In genomic region chr3:107240183-107241091, GRCh38 we compare ENCODE assay signal across 8 cellular contexts.
DNase-seq lines count a peak whose midpoint lies in the region; ATAC-seq and TF ChIP-seq lines count a peak whose summit lies in the region.

No MANE protein-coding gene starts in this region.

- no peak overlapping the region for H3K27ac ChIP-seq in HUES6 (ENCODE audit: low read depth, low read length)
- peak overlapping the region; percentile 36 to 85 (median 79) for H3K27ac ChIP-seq in gastroesophageal sphincter
- no peak overlapping the region for H3K27ac ChIP-seq in neutrophil
- peak overlapping the region; percentile 94 for H3K27ac ChIP-seq in substantia nigra (ENCODE audit: low read depth, low read length, poor library complexity, severe bottlenecking)

- H3K4me1 ChIP-seq in HUES6 (ENCODE audit: control insufficient read depth, insufficient read depth, low read length) (no peaks in the 10 kb centered on the region), gastroesophageal sphincter (peaks cover 0 to 55% (median 6%) of the 10 kb centered on the region in 3 donors), neutrophil (ENCODE audit: control insufficient read depth in 1 of 2, insufficient read depth in 1 of 2, low read depth in 1 of 2, low read length in 1 of 2) (peaks cover 9 to 21% of the 10 kb centered on the region in 2 experiments)

- H3K9ac ChIP-seq in HUES6 (ENCODE audit: low read length): peak overlapping the region; percentile 54

- H3K4me3 ChIP-seq in HUES6 (ENCODE audit: low read depth, low read length) (peak overlapping the region; percentile 83), gastroesophageal sphincter (peak overlapping the region; percentile 77 to 98), neutrophil (ENCODE audit: low read depth in 1 of 2, low read length in 1 of 2) (peak overlapping the region; percentile 52 to 54)

- peak; percentile 74 for DNase-seq in DMS53 (lab: John Stamatoyannopoulos, UW)
- peak; percentile 62 for DNase-seq in SHP77 treated with DMSO at 0.1 percent for 48 hours (lab: John Stamatoyannopoulos, UW)
- peak; percentile 47 for DNase-seq in activated gamma-delta T cell treated with anti-CD3 and anti-CD28 coated beads, Interleukin-2, amount 50 U/mL, for 16 hours (ENCODE audit: low read depth)
- peak in 46 of 49 donors; percentile 21 to 86 (median 70) for DNase-seq in substantia nigra (lab: John Stamatoyannopoulos, UW)

- peaks cover 7% of the 10 kb centered on the region; the same call in 1 of the 2 replicates for H3K27me3 ChIP-seq in HUES6 (ENCODE audit: control insufficient read depth, insufficient read depth, low read length)
- H3K27me3 ChIP-seq in gastroesophageal sphincter: no peaks in the 10 kb centered on the region
- H3K27me3 ChIP-seq in neutrophil: peaks cover 48% of the 10 kb centered on the region

- TF ChIP-seq EP300 in gastroesophageal sphincter (IDR thresholded peaks at IDR 0.05): no peak

- TF ChIP-seq CTCF in gastroesophageal sphincter (IDR thresholded peaks at IDR 0.05): peak in 1 of 4 experiments; percentile 42
- no peak for TF ChIP-seq CTCF in neutrophil (IDR thresholded peaks at IDR 0.05)

- peak; percentile 91 for ATAC-seq in GM21526 (IDR thresholded peaks at IDR 0.05; ENCODE audit: low FRiP score, unreplicated experiment)
- ATAC-seq in gastroesophageal sphincter: peak; percentile 93

- no peaks in the 10 kb centered on the region for H3K9me3 ChIP-seq in HUES6 (ENCODE audit: control insufficient read depth, insufficient read depth, low read depth, low read length)
- no peaks in the 10 kb centered on the region for H3K9me3 ChIP-seq in gastroesophageal sphincter
- H3K9me3 ChIP-seq in neutrophil: no peaks in the 10 kb centered on the region

- peak; percentile 49 to 61 for TF ChIP-seq POLR2A in gastroesophageal sphincter (IDR thresholded peaks at IDR 0.05)

- WGBS in gastroesophageal sphincter (ENCODE audit: low coverage in 1 of 2), 2 donors: 0 to 1% methylated on average over 2 to 32 of the region's 59 CpGs

- H3K36me3 ChIP-seq in HUES6 (ENCODE audit: control insufficient read depth, insufficient read depth, low read length) (no peaks in the 10 kb centered on the region), gastroesophageal sphincter (peaks cover 0 to 5% of the 10 kb centered on the region in 2 donors), neutrophil (no peaks in the 10 kb centered on the region)

Comparison
In these comparisons a context has a peak if more than half of its experiments do, and no peak if none do; other contexts are left out.
1. H3K27ac ChIP-seq: peak in gastroesophageal sphincter (4 of 4) and substantia nigra (single experiment); none in HUES6 (single experiment) and neutrophil (single experiment).
2. Peak in every context shown above with its lines, with median percentiles within 50 percentile points of each other: DNase-seq and H3K4me3 ChIP-seq.